In the genomic region with DNA sequence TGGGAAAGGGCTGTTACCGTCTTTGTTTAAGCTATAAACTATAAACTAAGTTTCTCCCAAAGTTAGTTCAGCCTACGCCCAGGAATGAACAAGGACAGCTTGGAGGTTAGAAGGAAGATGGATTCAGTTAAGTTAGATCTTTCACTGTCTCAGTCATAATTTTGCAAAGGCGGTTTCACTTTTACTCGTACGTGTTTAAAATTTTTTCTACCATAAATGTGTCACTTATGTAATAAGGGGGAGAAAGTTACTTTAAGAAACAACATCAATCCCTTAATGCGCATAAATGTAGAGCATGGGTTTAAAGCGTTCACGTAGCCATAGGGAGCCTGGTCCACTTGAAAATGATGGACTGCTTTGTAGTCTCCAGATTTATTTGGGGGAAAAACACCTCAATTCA, we compare ENCODE assay signal across 31 cellular contexts.
"Had no signal": no experiment of that assay in that cellular context is flagged by ENCODE, and none has a peak within 500 bp of the region (broad histone marks: within the 10 kb centered on the region; RNA-seq: fewer than 3 reads in every experiment).

No MANE protein-coding gene starts in this region.

- DNase-seq: dermis blood vessel endothelial cell; dorsolateral prefrontal cortex; effector CD4-positive, alpha-beta T cell; effector memory CD8-positive, alpha-beta T cell; endodermal cell; erythroblast; esophagus squamous epithelium; foreskin fibroblast; foreskin melanocyte; gastrocnemius medialis; glutamatergic neuron; heart right ventricle; hippocampal formation; immature natural killer cell; islet precursor cell; kidney; kidney glomerular epithelial cell; left colon; left lung; left ventricle myocardium superior; lower lobe of right lung; mesenchymal stem cell; mucosa of descending colon; naive B cell; naive thymus-derived CD8-positive, alpha-beta T cell had no signal

- H3K4me3 ChIP-seq: coronary artery, dorsolateral prefrontal cortex, esophagus squamous epithelium, gastrocnemius medialis, heart right ventricle, left lung, lower lobe of right lung, mucosa of descending colon had no signal

- H3K27ac Mint-ChIP-seq: effector memory CD8-positive, alpha-beta T cell; endodermal cell; immature natural killer cell; mesothelial cell of epicardium; naive thymus-derived CD8-positive, alpha-beta T cell had no signal

- H3K4me3 Mint-ChIP-seq: effector memory CD8-positive, alpha-beta T cell; endodermal cell; immature natural killer cell; mesothelial cell of epicardium; naive B cell; naive thymus-derived CD8-positive, alpha-beta T cell had no signal

- H3K4me1 Mint-ChIP-seq: endodermal cell; immature natural killer cell; mesothelial cell of epicardium; naive thymus-derived CD8-positive, alpha-beta T cell had no signal

- FAIRE-seq: colon, endometrium, kidney had no signal

- H3K4me1 ChIP-seq: esophagus squamous epithelium, gastrocnemius medialis, heart right ventricle, left lung, lower lobe of right lung had no signal

- H3K27ac ChIP-seq: coronary artery, dorsolateral prefrontal cortex, epithelial cell of prostate, esophagus squamous epithelium, gastrocnemius medialis, heart right ventricle, left lung, lower lobe of right lung had no signal

- H3K36me3 ChIP-seq: esophagus squamous epithelium, gastrocnemius medialis, heart right ventricle, left lung, lower lobe of right lung had no signal

- H3K9me3 ChIP-seq: gastrocnemius medialis, lower lobe of right lung had no signal

- H3K9me3 Mint-ChIP-seq: effector memory CD8-positive, alpha-beta T cell; immature natural killer cell had no signal

- H3K27me3 ChIP-seq: dorsolateral prefrontal cortex, esophagus squamous epithelium had no signal

- ATAC-seq: effector memory CD8-positive, alpha-beta T cell; esophagus mucosa; gastrocnemius medialis; heart right ventricle; left colon; left lung; left ventricle myocardium superior; lower lobe of right lung; mucosa of descending colon; naive thymus-derived CD8-positive, alpha-beta T cell had no signal

- H3K36me3 Mint-ChIP-seq: immature natural killer cell, mesothelial cell of epicardium, naive B cell had no signal
